Comparison of ENCODE assay signal across 22 cellular contexts in genomic region chr16:89455692-89456091, GRCh38. TPM values are rescaled to one million over a fixed set of nuclear protein-coding genes. Genes with fewer than 3 reads are reported as not detected.
A peak's percentile ranks its signal among the peaks of the same experiment; 100 is the strongest.
DNase-seq lines count a peak whose midpoint lies in the region; ATAC-seq, FAIRE-seq and TF ChIP-seq lines count a peak whose summit lies in the region.
"Had no signal": no experiment of that assay in that cellular context is flagged by ENCODE, and none has a peak within 500 bp of the region (broad histone marks: within the 10 kb centered on the region; RNA-seq: fewer than 3 reads in every experiment).

No MANE protein-coding gene starts in this region.

- no peaks in the 10 kb centered on the region for H3K27me3 Mint-ChIP-seq in activated naive CD4-positive, alpha-beta T cell treated with anti-CD3 and anti-CD28 coated beads, Interleukin-2, amount 10 ng/mL, durations not matched to agents 7 days and 5 days
- no peaks in the 10 kb centered on the region for H3K27me3 Mint-ChIP-seq in IgD-negative memory B cell

- CTCF ChIA-PET in activated naive CD4-positive, alpha-beta T cell treated with anti-CD3 and anti-CD28 coated beads, Interleukin-2, amount 10 ng/mL, durations not matched to agents 7 days and 5 days (lab: Charles Lee), result interaction anchor here (0.9 to 2.1 kb wide), 3 partner anchors 36 to 123 kb away, joined by 4 to 6 read pairs (median 4); no protein-coding TSS in a partner anchor

- H3K9me3 ChIP-seq in neutrophil, result no peaks in the 10 kb centered on the region
- H3K9me3 ChIP-seq: left lung, prostate gland had no signal

- FAIRE-seq in bronchial epithelial cell (lab: Jason Lieb, UNC), result no peak
- FAIRE-seq: frontal cortex, K562 had no signal

- H3K4me3 Mint-ChIP-seq in activated naive CD4-positive, alpha-beta T cell treated with anti-CD3 and anti-CD28 coated beads, Interleukin-2, amount 10 ng/mL, durations not matched to agents 7 days and 5 days, result no peak overlapping the region
- H3K4me3 Mint-ChIP-seq in IgD-negative memory B cell, result no peak overlapping the region

- no peak overlapping the region for H3K4me3 ChIP-seq in bronchial epithelial cell (ENCODE audit: low read depth, low read length)
- H3K4me3 ChIP-seq in neutrophil (ENCODE audit: low read depth in 1 of 2, low read length in 1 of 2), result no peak overlapping the region
- H3K4me3 ChIP-seq: K562, left lung, prostate gland had no signal

- H3K27ac Mint-ChIP-seq in activated naive CD4-positive, alpha-beta T cell treated with anti-CD3 and anti-CD28 coated beads, Interleukin-2, amount 10 ng/mL, durations not matched to agents 7 days and 5 days, result peak overlapping the region; percentile 30
- H3K27ac Mint-ChIP-seq in activated naive CD4-positive, alpha-beta T cell treated with anti-CD3 and anti-CD28 coated beads, Interleukin-2, amount 50 U/mL, for 72 hours, result peak overlapping the region in 1 of 2 donors; percentile 48
- peak overlapping the region in 2 of 3 donors; percentile 22 to 55 for H3K27ac Mint-ChIP-seq in IgD-negative memory B cell

- TF ChIP-seq CTCF in bronchial epithelial cell (IDR thresholded peaks at IDR 0.05; ENCODE audit: insufficient read depth, low read length, severe bottlenecking) (no peak), neutrophil (IDR thresholded peaks at IDR 0.05) (no peak)

- no peak for ATAC-seq in activated naive CD4-positive, alpha-beta T cell treated with anti-CD3 and anti-CD28 coated beads, Interleukin-2, amount 50 U/mL, for 72 hours
- ATAC-seq: left lung, Right ventricle myocardium inferior had no signal

- peaks cover 24% of the 10 kb centered on the region for H3K36me3 Mint-ChIP-seq in activated naive CD4-positive, alpha-beta T cell treated with anti-CD3 and anti-CD28 coated beads, Interleukin-2, amount 10 ng/mL, durations not matched to agents 7 days and 5 days
- peaks cover 7 to 18% of the 10 kb centered on the region in 2 donors for H3K36me3 Mint-ChIP-seq in activated naive CD4-positive, alpha-beta T cell treated with anti-CD3 and anti-CD28 coated beads, Interleukin-2, amount 50 U/mL, for 72 hours
- H3K36me3 Mint-ChIP-seq in IgD-negative memory B cell, result peaks cover 9% of the 10 kb centered on the region

- no peaks in the 10 kb centered on the region for H3K36me3 ChIP-seq in bronchial epithelial cell (ENCODE audit: control insufficient read depth, insufficient read depth, low read length)
- H3K36me3 ChIP-seq in neutrophil, result no peaks in the 10 kb centered on the region
- H3K36me3 ChIP-seq: left lung, prostate gland had no signal

- H3K4me1 Mint-ChIP-seq in activated naive CD4-positive, alpha-beta T cell treated with anti-CD3 and anti-CD28 coated beads, Interleukin-2, amount 10 ng/mL, durations not matched to agents 7 days and 5 days, result peaks cover 73% of the 10 kb centered on the region
- peaks cover 31 to 33% (median 33%) of the 10 kb centered on the region in 3 donors for H3K4me1 Mint-ChIP-seq in IgD-negative memory B cell

- no peaks in the 10 kb centered on the region for H3K9me3 Mint-ChIP-seq in activated naive CD4-positive, alpha-beta T cell treated with anti-CD3 and anti-CD28 coated beads, Interleukin-2, amount 10 ng/mL, durations not matched to agents 7 days and 5 days
- no peaks in the 10 kb centered on the region for H3K9me3 Mint-ChIP-seq in activated naive CD4-positive, alpha-beta T cell treated with anti-CD3 and anti-CD28 coated beads, Interleukin-2, amount 50 U/mL, for 72 hours
- peaks cover 0 to 4% (median 0%) of the 10 kb centered on the region in 3 donors for H3K9me3 Mint-ChIP-seq in IgD-negative memory B cell

- no peaks in the 10 kb centered on the region for H3K27me3 ChIP-seq in bronchial epithelial cell (ENCODE audit: control insufficient read depth, insufficient read depth, low read length)
- H3K27me3 ChIP-seq in neutrophil, result no peaks in the 10 kb centered on the region
- H3K27me3 ChIP-seq: left lung had no signal

- DNase-seq in activated naive CD4-positive, alpha-beta T cell treated with anti-CD3 and anti-CD28 coated beads, Interleukin-2, amount 10 ng/mL, durations not matched to agents 7 days and 5 days, result no peak
- DNase-seq in activated naive CD4-positive, alpha-beta T cell treated with anti-CD3 and anti-CD28 coated beads, Interleukin-2, amount 50 U/mL, for 72 hours (ENCODE audit: low spot score in 2 of 2), result no peak
- DNase-seq in bronchial epithelial cell (ENCODE audit: low read depth), result peak; percentile 38
- DNase-seq in SHP77 treated with DMSO at 0.1 percent for 48 hours (lab: John Stamatoyannopoulos, UW), result no peak
- DNase-seq in NCI-H187 treated with DMSO at 0.1 percent for 48 hours (lab: John Stamatoyannopoulos, UW), result no peak
- DNase-seq in retina, result no peak
- DNase-seq: ACHN; activated CD4-positive, alpha-beta T cell treated with anti-CD3 and anti-CD28 coated beads for 48 hours; activated naive CD4-positive, alpha-beta T cell; activated T-cell treated with anti-CD3 and anti-CD28 coated beads for 4 hours; cerebellar nuclear complex; H7; hippocampal formation; left lung; NCI-H187; SW 1271 had no signal

- peaks cover 39 to 56% of the 10 kb centered on the region in 2 experiments for H3K4me1 ChIP-seq in neutrophil (ENCODE audit: control insufficient read depth in 1 of 2, insufficient read depth in 1 of 2, low read depth in 1 of 2, low read length in 1 of 2)
- H3K4me1 ChIP-seq: prostate gland had no signal

- peak overlapping the region; percentile 91 for H3K27ac ChIP-seq in neutrophil
- H3K27ac ChIP-seq: left lung, prostate gland had no signal

RNA-seq across cellular contexts. Expression of gene ANKRD11, which starts 34.7 kb away (rescaled TPM):
- total RNA-seq in activated naive CD4-positive, alpha-beta T cell treated with anti-CD3 and anti-CD28 coated beads, Interleukin-2, amount 50 U/mL, for 72 hours, result 100 to 1,000 TPM; 130 to 165 TPM
- 11.6 TPM for polyA plus RNA-seq in IgD-negative memory B cell
- total RNA-seq in bronchial epithelial cell, result 64.5 and 84.2 TPM in 2 replicates

RNA-seq across cellular contexts. Expression of gene SPG7, which starts 52.5 kb away (rescaled TPM):
- total RNA-seq in activated naive CD4-positive, alpha-beta T cell treated with anti-CD3 and anti-CD28 coated beads, Interleukin-2, amount 50 U/mL, for 72 hours, result 100 to 1,000 TPM in 1 of 2 donors, 10 to 100 TPM in 1; 97.7 to 114 TPM
- polyA plus RNA-seq in IgD-negative memory B cell, result 47.0 TPM
- 63.1 and 73.2 TPM in 2 replicates for total RNA-seq in bronchial epithelial cell
